1 cellular context compared by ENCODE assay signal in the genomic region with DNA sequence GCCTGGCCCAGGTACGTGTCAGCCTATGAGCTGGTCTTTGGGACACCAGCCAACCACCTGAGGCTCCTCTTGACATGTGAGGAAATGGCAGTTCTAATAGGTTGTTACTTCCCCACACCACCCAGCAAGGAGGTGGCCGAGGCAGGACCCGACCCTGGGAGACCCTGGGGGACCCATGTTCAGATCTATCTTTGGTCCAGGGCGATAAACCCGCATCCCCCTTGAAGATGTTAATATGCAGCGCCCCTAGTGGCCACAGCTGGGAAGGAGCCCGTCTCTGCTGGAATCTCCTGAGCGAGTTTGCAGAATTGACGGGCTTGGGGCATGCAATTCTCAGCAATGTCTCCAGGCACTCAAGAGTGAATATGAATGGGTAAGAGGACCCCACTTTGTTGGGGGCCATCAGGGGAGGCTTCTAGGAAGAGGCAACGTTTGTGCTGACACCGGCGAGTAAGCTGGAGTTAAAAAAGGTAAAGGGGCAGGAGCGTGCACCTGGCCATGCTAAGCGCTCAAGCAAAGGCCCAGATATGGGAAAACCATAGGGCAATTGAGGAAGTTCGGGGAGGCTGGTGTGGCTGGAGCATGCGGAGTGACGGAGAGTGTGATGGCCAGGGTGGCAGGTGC.
A peak's percentile ranks its signal among the peaks of the same experiment; 100 is the strongest.
TF ChIP-seq lines count a peak whose summit lies in the region.

No MANE protein-coding gene starts in this region.

TF ChIP-seq in HepG2, 621 proteins besides CTCF, POLR2A, EP300 and RAD21 (continued from another document):
- TF ChIP-seq, protein P1, sequence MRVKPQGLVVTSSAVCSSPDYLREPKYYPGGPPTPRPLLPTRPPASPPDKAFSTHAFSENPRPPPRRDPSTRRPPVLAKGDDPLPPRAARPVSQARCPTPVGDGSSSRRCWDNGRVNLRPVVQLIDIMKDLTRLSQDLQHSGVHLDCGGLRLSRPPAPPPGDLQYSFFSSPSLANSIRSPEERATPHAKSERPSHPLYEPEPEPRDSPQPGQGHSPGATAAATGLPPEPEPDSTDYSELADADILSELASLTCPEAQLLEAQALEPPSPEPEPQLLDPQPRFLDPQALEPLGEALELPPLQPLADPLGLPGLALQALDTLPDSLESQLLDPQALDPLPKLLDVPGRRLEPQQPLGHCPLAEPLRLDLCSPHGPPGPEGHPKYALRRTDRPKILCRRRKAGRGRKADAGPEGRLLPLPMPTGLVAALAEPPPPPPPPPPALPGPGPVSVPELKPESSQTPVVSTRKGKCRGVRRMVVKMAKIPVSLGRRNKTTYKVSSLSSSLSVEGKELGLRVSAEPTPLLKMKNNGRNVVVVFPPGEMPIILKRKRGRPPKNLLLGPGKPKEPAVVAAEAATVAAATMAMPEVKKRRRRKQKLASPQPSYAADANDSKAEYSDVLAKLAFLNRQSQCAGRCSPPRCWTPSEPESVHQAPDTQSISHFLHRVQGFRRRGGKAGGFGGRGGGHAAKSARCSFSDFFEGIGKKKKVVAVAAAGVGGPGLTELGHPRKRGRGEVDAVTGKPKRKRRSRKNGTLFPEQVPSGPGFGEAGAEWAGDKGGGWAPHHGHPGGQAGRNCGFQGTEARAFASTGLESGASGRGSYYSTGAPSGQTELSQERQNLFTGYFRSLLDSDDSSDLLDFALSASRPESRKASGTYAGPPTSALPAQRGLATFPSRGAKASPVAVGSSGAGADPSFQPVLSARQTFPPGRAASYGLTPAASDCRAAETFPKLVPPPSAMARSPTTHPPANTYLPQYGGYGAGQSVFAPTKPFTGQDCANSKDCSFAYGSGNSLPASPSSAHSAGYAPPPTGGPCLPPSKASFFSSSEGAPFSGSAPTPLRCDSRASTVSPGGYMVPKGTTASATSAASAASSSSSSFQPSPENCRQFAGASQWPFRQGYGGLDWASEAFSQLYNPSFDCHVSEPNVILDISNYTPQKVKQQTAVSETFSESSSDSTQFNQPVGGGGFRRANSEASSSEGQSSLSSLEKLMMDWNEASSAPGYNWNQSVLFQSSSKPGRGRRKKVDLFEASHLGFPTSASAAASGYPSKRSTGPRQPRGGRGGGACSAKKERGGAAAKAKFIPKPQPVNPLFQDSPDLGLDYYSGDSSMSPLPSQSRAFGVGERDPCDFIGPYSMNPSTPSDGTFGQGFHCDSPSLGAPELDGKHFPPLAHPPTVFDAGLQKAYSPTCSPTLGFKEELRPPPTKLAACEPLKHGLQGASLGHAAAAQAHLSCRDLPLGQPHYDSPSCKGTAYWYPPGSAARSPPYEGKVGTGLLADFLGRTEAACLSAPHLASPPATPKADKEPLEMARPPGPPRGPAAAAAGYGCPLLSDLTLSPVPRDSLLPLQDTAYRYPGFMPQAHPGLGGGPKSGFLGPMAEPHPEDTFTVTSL (CRISPR knock-in tag; IDR thresholded peaks at IDR 0.05; ENCODE audit: borderline replicate concordance), result no peak
- no peak for TF ChIP-seq DR1 (CRISPR knock-in tag; IDR thresholded peaks at IDR 0.05)
- peak; percentile 71 for TF ChIP-seq XRCC5 (optimal IDR thresholded peaks at IDR 0.05; ENCODE audit: low read length)
- 0 out of 2 replicates have a peak, but pooled peaks have one; percentile 44 for TF ChIP-seq NFKB2 (CRISPR knock-in tag; IDR thresholded peaks at IDR 0.05; ENCODE audit: borderline replicate concordance)
- TF ChIP-seq ZNF260 (CRISPR knock-in tag; IDR thresholded peaks at IDR 0.05; ENCODE audit: borderline replicate concordance, low read depth), result no peak
- TF ChIP-seq, protein P2, sequence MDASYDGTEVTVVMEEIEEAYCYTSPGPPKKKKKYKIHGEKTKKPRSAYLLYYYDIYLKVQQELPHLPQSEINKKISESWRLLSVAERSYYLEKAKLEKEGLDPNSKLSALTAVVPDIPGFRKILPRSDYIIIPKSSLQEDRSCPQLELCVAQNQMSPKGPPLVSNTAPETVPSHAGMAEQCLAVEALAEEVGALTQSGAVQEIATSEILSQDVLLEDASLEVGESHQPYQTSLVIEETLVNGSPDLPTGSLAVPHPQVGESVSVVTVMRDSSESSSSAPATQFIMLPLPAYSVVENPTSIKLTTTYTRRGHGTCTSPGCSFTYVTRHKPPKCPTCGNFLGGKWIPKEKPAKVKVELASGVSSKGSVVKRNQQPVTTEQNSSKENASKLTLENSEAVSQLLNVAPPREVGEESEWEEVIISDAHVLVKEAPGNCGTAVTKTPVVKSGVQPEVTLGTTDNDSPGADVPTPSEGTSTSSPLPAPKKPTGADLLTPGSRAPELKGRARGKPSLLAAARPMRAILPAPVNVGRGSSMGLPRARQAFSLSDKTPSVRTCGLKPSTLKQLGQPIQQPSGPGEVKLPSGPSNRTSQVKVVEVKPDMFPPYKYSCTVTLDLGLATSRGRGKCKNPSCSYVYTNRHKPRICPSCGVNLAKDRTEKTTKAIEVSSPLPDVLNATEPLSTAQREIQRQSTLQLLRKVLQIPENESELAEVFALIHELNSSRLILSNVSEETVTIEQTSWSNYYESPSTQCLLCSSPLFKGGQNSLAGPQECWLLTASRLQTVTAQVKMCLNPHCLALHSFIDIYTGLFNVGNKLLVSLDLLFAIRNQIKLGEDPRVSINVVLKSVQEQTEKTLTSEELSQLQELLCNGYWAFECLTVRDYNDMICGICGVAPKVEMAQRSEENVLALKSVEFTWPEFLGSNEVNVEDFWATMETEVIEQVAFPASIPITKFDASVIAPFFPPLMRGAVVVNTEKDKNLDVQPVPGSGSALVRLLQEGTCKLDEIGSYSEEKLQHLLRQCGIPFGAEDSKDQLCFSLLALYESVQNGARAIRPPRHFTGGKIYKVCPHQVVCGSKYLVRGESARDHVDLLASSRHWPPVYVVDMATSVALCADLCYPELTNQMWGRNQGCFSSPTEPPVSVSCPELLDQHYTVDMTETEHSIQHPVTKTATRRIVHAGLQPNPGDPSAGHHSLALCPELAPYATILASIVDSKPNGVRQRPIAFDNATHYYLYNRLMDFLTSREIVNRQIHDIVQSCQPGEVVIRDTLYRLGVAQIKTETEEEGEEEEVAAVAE (CRISPR knock-in tag; IDR thresholded peaks at IDR 0.05; ENCODE audit: borderline replicate concordance), result no peak
